Comparison of ENCODE assay signal across 2 cellular contexts in genomic region chr10:68900427-68901105, GRCh38.
TF ChIP-seq lines count a peak whose summit lies in the region.

No MANE protein-coding gene starts in this region.

TF ChIP-seq in A549, 52 proteins besides CTCF, POLR2A, EP300 and RAD21 (continued from another document):
- TF ChIP-seq KDM1A (IDR thresholded peaks at IDR 0.05; ENCODE audit: low read depth), result no peak
TF ChIP-seq in A549: peak in this region for 16.

TF ChIP-seq in H1, 55 proteins besides CTCF, POLR2A, EP300 and RAD21 (continued from another document):
- no peak for TF ChIP-seq CHD7 (IDR thresholded peaks at IDR 0.05; ENCODE audit: insufficient replicate concordance, low read length)
- TF ChIP-seq KDM4A (IDR thresholded peaks at IDR 0.05; ENCODE audit: low read depth, low read length, severe bottlenecking), result peak; percentile 59
- TF ChIP-seq CTBP2 (IDR thresholded peaks at IDR 0.05; ENCODE audit: borderline replicate concordance, insufficient read depth, insufficient read length, low read length), result no peak
